Comparison of ENCODE assay signal across 11 cellular contexts in genomic region chr11:5369793-5370192, GRCh38. TPM values are rescaled to one million over a fixed set of nuclear protein-coding genes. Genes with fewer than 3 reads are reported as not detected.
DNase-seq lines count a peak whose midpoint lies in the region; ATAC-seq and TF ChIP-seq lines count a peak whose summit lies in the region.
"Had no signal": no experiment of that assay in that cellular context is flagged by ENCODE, and none has a peak within 500 bp of the region (broad histone marks: within the 10 kb centered on the region; RNA-seq: fewer than 3 reads in every experiment).

No MANE protein-coding gene starts in this region.

- H3K9me3 Mint-ChIP-seq in HFFc6 (peaks cover 13% of the 10 kb centered on the region), glutamatergic neuron (ENCODE audit: unreplicated experiment) (no peaks in the 10 kb centered on the region)
- no peaks in the 10 kb centered on the region for H3K9me3 Mint-ChIP-seq in activated naive CD4-positive, alpha-beta T cell treated with anti-CD3 and anti-CD28 coated beads, Interleukin-2, amount 10 ng/mL, durations not matched to agents 7 days and 5 days

- DNase-seq in GM03348 (ENCODE audit: low spot score) = peak; percentile 36
- DNase-seq in HFFc6 = peak; percentile 72
- DNase-seq in SK-MEL-5 (ENCODE audit: low read depth, low spot score) = peak; percentile 31
- DNase-seq in glutamatergic neuron = peak; percentile 38
- DNase-seq in NCI-H2227 (lab: John Stamatoyannopoulos, UW; ENCODE audit: unreplicated experiment) = no peak
- no peak for DNase-seq in NOMO-1 treated with DMSO at 0.1 percent for 48 hours (lab: John Stamatoyannopoulos, UW; ENCODE audit: unreplicated experiment)
- DNase-seq in activated naive CD4-positive, alpha-beta T cell treated with anti-CD3 and anti-CD28 coated beads, Interleukin-2, amount 10 ng/mL, durations not matched to agents 7 days and 5 days = no peak
- DNase-seq: activated gamma-delta T cell treated with Interleukin-2 at 50 U/mL for 16 hours, left ventricle myocardium inferior, NCI-H446 treated with DMSO at 0.1 percent for 48 hours had no signal

- H3K36me3 Mint-ChIP-seq in HFFc6 (ENCODE audit: low read depth) = peaks cover 10% of the 10 kb centered on the region; the same call in 1 of the 2 replicates
- peaks cover 5% of the 10 kb centered on the region for H3K36me3 Mint-ChIP-seq in glutamatergic neuron (ENCODE audit: unreplicated experiment)
- H3K36me3 Mint-ChIP-seq in activated naive CD4-positive, alpha-beta T cell treated with anti-CD3 and anti-CD28 coated beads, Interleukin-2, amount 10 ng/mL, durations not matched to agents 7 days and 5 days = no peaks in the 10 kb centered on the region

- CTCF ChIA-PET in activated naive CD4-positive, alpha-beta T cell treated with anti-CD3 and anti-CD28 coated beads, Interleukin-2, amount 10 ng/mL, durations not matched to agents 7 days and 5 days (lab: Charles Lee) = no interaction called here

- H3K4me1 Mint-ChIP-seq in HFFc6 (ENCODE audit: low read depth) = peaks cover 50% of the 10 kb centered on the region
- no peaks in the 10 kb centered on the region for H3K4me1 Mint-ChIP-seq in glutamatergic neuron (ENCODE audit: low read depth, unreplicated experiment)
- no peaks in the 10 kb centered on the region for H3K4me1 Mint-ChIP-seq in activated naive CD4-positive, alpha-beta T cell treated with anti-CD3 and anti-CD28 coated beads, Interleukin-2, amount 10 ng/mL, durations not matched to agents 7 days and 5 days

- H3K27me3 Mint-ChIP-seq in HFFc6 (ENCODE audit: insufficient read depth) (no peaks in the 10 kb centered on the region), glutamatergic neuron (ENCODE audit: unreplicated experiment) (no peaks in the 10 kb centered on the region)
- H3K27me3 Mint-ChIP-seq in activated naive CD4-positive, alpha-beta T cell treated with anti-CD3 and anti-CD28 coated beads, Interleukin-2, amount 10 ng/mL, durations not matched to agents 7 days and 5 days = peaks cover 3% of the 10 kb centered on the region

- no peak for TF ChIP-seq POLR2A in GM18505 (IDR thresholded peaks at IDR 0.05; ENCODE audit: borderline replicate concordance, extremely low read depth, insufficient read depth, insufficient read length)

- in situ Hi-C loops in SK-MEL-5 (cut with HindIII; ENCODE audit: low pct_unique_long_range_greater_than_20kb, low sequenced_read_pairs) = no loop called here

- no peak for ATAC-seq in GM18505 (IDR thresholded peaks at IDR 0.05; ENCODE audit: unreplicated experiment)

- H3K4me3 Mint-ChIP-seq in HFFc6 (no peak overlapping the region), glutamatergic neuron (ENCODE audit: unreplicated experiment) (no peak overlapping the region)
- no peak overlapping the region for H3K4me3 Mint-ChIP-seq in activated naive CD4-positive, alpha-beta T cell treated with anti-CD3 and anti-CD28 coated beads, Interleukin-2, amount 10 ng/mL, durations not matched to agents 7 days and 5 days

- H3K27ac Mint-ChIP-seq in HFFc6 = no peak overlapping the region; the same call in 1 of the 2 replicates
- H3K27ac Mint-ChIP-seq in glutamatergic neuron (ENCODE audit: unreplicated experiment) = no peak overlapping the region
- H3K27ac Mint-ChIP-seq in activated naive CD4-positive, alpha-beta T cell treated with anti-CD3 and anti-CD28 coated beads, Interleukin-2, amount 10 ng/mL, durations not matched to agents 7 days and 5 days = no peak overlapping the region

- TF ChIP-seq CTCF in HFFc6 (IDR thresholded peaks at IDR 0.05) (peak; percentile 82), glutamatergic neuron (IDR thresholded peaks at IDR 0.05; ENCODE audit: partially characterized antibody, unreplicated experiment) (no peak)

RNA-seq across cellular contexts. Expression of gene OR51M1, which starts 13.8 kb away (rescaled TPM):
- under 1 TPM in 1 of 6 experiments, not detected in 5; 0.09 TPM for total RNA-seq in HFFc6 (2021; fragmentation: NEBNext Ultra II Directional; extraction: Animal tissue kit (Norgen Biotek cat#: 25700))
- not detected in 2 replicates for total RNA-seq in SK-MEL-5 (2014; rRNA removed; shearing (Covaris generic))
- polyA plus RNA-seq in SK-MEL-5 (2015; cell fraction: cytosol; rRNA removed) = not detected in 2 replicates
- not detected in 2 replicates for polyA plus RNA-seq in SK-MEL-5 (2015; cell fraction: nucleus; rRNA removed)
- total RNA-seq in glutamatergic neuron (ENCODE audit: unreplicated experiment) = not detected
- total RNA-seq: left ventricle myocardium inferior had no signal

RNA-seq across cellular contexts. Expression of gene OR51B6, which starts 18.5 kb away (rescaled TPM):
- not detected for total RNA-seq in HFFc6 (2021; fragmentation: NEBNext Ultra II Directional; extraction: Animal tissue kit (Norgen Biotek cat#: 25700))
- not detected in 2 replicates for total RNA-seq in SK-MEL-5 (2014; rRNA removed; shearing (Covaris generic))
- not detected in 2 replicates for polyA plus RNA-seq in SK-MEL-5 (2015; cell fraction: cytosol; rRNA removed)
- polyA plus RNA-seq in SK-MEL-5 (2015; cell fraction: nucleus; rRNA removed) = not detected in 2 replicates
- not detected for total RNA-seq in glutamatergic neuron (ENCODE audit: unreplicated experiment)
- total RNA-seq: left ventricle myocardium inferior had no signal

RNA-seq across cellular contexts. Expression of gene OR51B5, which starts 26.5 kb away (rescaled TPM):
- under 1 TPM in 4 of 6 experiments, not detected in 2; 0.30 to 0.53 (median 0.42) TPM for total RNA-seq in HFFc6 (2021; fragmentation: NEBNext Ultra II Directional; extraction: Animal tissue kit (Norgen Biotek cat#: 25700))
- 15.1 and 15.8 TPM in 2 replicates for total RNA-seq in SK-MEL-5 (2014; rRNA removed; shearing (Covaris generic))
- polyA plus RNA-seq in SK-MEL-5 (2015; cell fraction: cytosol; rRNA removed) = 16.4 and 21.4 TPM in 2 replicates
- polyA plus RNA-seq in SK-MEL-5 (2015; cell fraction: nucleus; rRNA removed) = 59.8 and 78.8 TPM in 2 replicates
- total RNA-seq in glutamatergic neuron (ENCODE audit: unreplicated experiment) = not detected
- total RNA-seq: left ventricle myocardium inferior had no signal

RNA-seq across cellular contexts. Expression of gene OR51B2, which starts 45.7 kb away (rescaled TPM):
- total RNA-seq in HFFc6 (2021; fragmentation: NEBNext Ultra II Directional; extraction: Animal tissue kit (Norgen Biotek cat#: 25700)) = not detected
- 0.53 and 0.83 TPM in 2 replicates for total RNA-seq in SK-MEL-5 (2014; rRNA removed; shearing (Covaris generic))
- polyA plus RNA-seq in SK-MEL-5 (2015; cell fraction: cytosol; rRNA removed) = 0.17 and 0.60 TPM in 2 replicates
- polyA plus RNA-seq in SK-MEL-5 (2015; cell fraction: nucleus; rRNA removed) = 2.3 and 4.1 TPM in 2 replicates
- not detected for total RNA-seq in glutamatergic neuron (ENCODE audit: unreplicated experiment)
- total RNA-seq: left ventricle myocardium inferior had no signal

RNA-seq across cellular contexts. Expression of gene OR51Q1, which starts 52.1 kb away (rescaled TPM):
- total RNA-seq in HFFc6 (2021; fragmentation: NEBNext Ultra II Directional; extraction: Animal tissue kit (Norgen Biotek cat#: 25700)) = not detected
- not detected in 2 replicates for total RNA-seq in SK-MEL-5 (2014; rRNA removed; shearing (Covaris generic))
- not detected in 2 replicates for polyA plus RNA-seq in SK-MEL-5 (2015; cell fraction: cytosol; rRNA removed)
- polyA plus RNA-seq in SK-MEL-5 (2015; cell fraction: nucleus; rRNA removed) = not detected in 2 replicates
- total RNA-seq in glutamatergic neuron (ENCODE audit: unreplicated experiment) = not detected
- total RNA-seq: left ventricle myocardium inferior had no signal

Comparison
In these comparisons a context has a peak if more than half of its experiments do, and no peak if none do; other contexts are left out.
1. DNase-seq: peak in GM03348 (single experiment), HFFc6 (single experiment), SK-MEL-5 (single experiment) and glutamatergic neuron (single experiment); none in NCI-H2227 (single experiment), NOMO-1 treated with DMSO at 0.1 percent for 48 hours (single experiment) and activated naive CD4-positive, alpha-beta T cell treated with anti-CD3 and anti-CD28 coated beads, Interleukin-2, amount 10 ng/mL, durations not matched to agents 7 days and 5 days (single experiment).
2. RNA of gene OR51B5, which starts 26.5 kb away (total RNA-seq): 15.1 to 15.8 TPM in SK-MEL-5; 0.30 to 0.53 TPM in HFFc6 and not detected in glutamatergic neuron (single experiment); every median in the first group is over 10 times any median in the second.